21 cellular contexts compared by ENCODE assay signal in genomic region chr17:71320009-71320796, GRCh38.
DNase-seq lines count a peak whose midpoint lies in the region; ATAC-seq, FAIRE-seq and TF ChIP-seq lines count a peak whose summit lies in the region.
"Had no signal": no experiment of that assay in that cellular context is flagged by ENCODE, and none has a peak within 500 bp of the region (broad histone marks: within the 10 kb centered on the region; RNA-seq: fewer than 3 reads in every experiment).

No MANE protein-coding gene starts in this region.

- H3K4me1 ChIP-seq in mucosa of descending colon (ENCODE audit: low read depth) (no peaks in the 10 kb centered on the region), right cardiac atrium (ENCODE audit: control insufficient read depth, insufficient read depth, low read length) (no peaks in the 10 kb centered on the region)
- H3K4me1 ChIP-seq: BLaER1 treated with 17β-estradiol and CSF1 and Interleukin-3, amounts not matched to agents 10 nM and 100 nM; Caco-2 had no signal

- TF ChIP-seq CTCF in mucosa of descending colon (IDR thresholded peaks at IDR 0.05): no peak

- no peaks in the 10 kb centered on the region for H3K4me1 Mint-ChIP-seq in activated T-cell treated with anti-CD3 and anti-CD28 coated beads, Interleukin-2, amount 50 U/mL, for 4 hours (ENCODE audit: low read depth)
- H3K4me1 Mint-ChIP-seq: B cell had no signal

- H3K9me3 ChIP-seq in mucosa of descending colon: no peaks in the 10 kb centered on the region
- H3K9me3 ChIP-seq in right cardiac atrium (ENCODE audit: control insufficient read depth, low read length): no peaks in the 10 kb centered on the region
- H3K9me3 ChIP-seq: A549; BLaER1 treated with 17β-estradiol and CSF1 and Interleukin-3, amounts not matched to agents 10 nM and 100 nM; Caco-2 had no signal

- H3K27me3 Mint-ChIP-seq in activated T-cell treated with anti-CD3 and anti-CD28 coated beads, Interleukin-2, amount 50 U/mL, for 4 hours (ENCODE audit: low read depth): no peaks in the 10 kb centered on the region
- H3K27me3 Mint-ChIP-seq: B cell; CD4-positive, alpha-beta T cell had no signal

- H3K4me3 ChIP-seq in mucosa of descending colon: no peak overlapping the region
- H3K4me3 ChIP-seq in right cardiac atrium (ENCODE audit: low read length): no peak overlapping the region
- H3K4me3 ChIP-seq: A549; BLaER1 treated with 17β-estradiol and CSF1 and Interleukin-3, amounts not matched to agents 10 nM and 100 nM had no signal

- no peaks in the 10 kb centered on the region for H3K36me3 Mint-ChIP-seq in activated T-cell treated with anti-CD3 and anti-CD28 coated beads, Interleukin-2, amount 50 U/mL, for 4 hours (ENCODE audit: insufficient read depth)
- H3K36me3 Mint-ChIP-seq: CD8-positive, alpha-beta T cell had no signal

- intact Hi-C loops in mucosa of descending colon (cut with DNase I, micrococcal nuclease): no loop called here
- intact Hi-C loops in right cardiac atrium (cut with DNase I): no loop called here

- ATAC-seq in esophagus mucosa: peak; percentile 73
- peak; percentile 60 for ATAC-seq in mucosa of descending colon
- no peak for ATAC-seq in activated T-cell treated with anti-CD3 and anti-CD28 coated beads, Interleukin-2, amount 50 U/mL, for 4 hours
- ATAC-seq in right cardiac atrium: no peak
- ATAC-seq: A549; CD8-positive, alpha-beta T cell had no signal

- no peak for DNase-seq in GM18507 (ENCODE audit: extremely low spot score, insufficient read length, low read depth)
- peak in 1 of 3 donors; percentile 8 for DNase-seq in mucosa of descending colon
- DNase-seq in activated T-cell treated with anti-CD3 and anti-CD28 coated beads, Interleukin-2, amount 50 U/mL, for 4 hours: no peak
- no peak for DNase-seq in right cardiac atrium
- DNase-seq: AML-193; Caco-2; Calu3; CD4-positive, alpha-beta T cell; CD8-positive, alpha-beta T cell; DMS79 treated with DMSO at 0.1 percent for 48 hours; GF-D8 had no signal

- no peak overlapping the region for H3K4me3 Mint-ChIP-seq in activated T-cell treated with anti-CD3 and anti-CD28 coated beads, Interleukin-2, amount 50 U/mL, for 4 hours
- H3K4me3 Mint-ChIP-seq: B cell; CD4-positive, alpha-beta T cell; CD8-positive, alpha-beta T cell had no signal

- no peak overlapping the region for H3K27ac ChIP-seq in right cardiac atrium (ENCODE audit: low read length)
- H3K27ac ChIP-seq: 22Rv1; A549; BLaER1 treated with 17β-estradiol and CSF1 and Interleukin-3, amounts not matched to agents 10 nM and 100 nM; C4-2B had no signal

- peaks cover 3% of the 10 kb centered on the region for H3K9me3 Mint-ChIP-seq in activated T-cell treated with anti-CD3 and anti-CD28 coated beads, Interleukin-2, amount 50 U/mL, for 4 hours

- 78% methylated on average over 6 of the region's 6 CpGs for WGBS in right cardiac atrium

- peak; percentile 5 for FAIRE-seq in GM18507 (lab: Jason Lieb, UNC)
- FAIRE-seq: A549, D721Med, G401.6, GM12891, GM19239 had no signal

- H3K36me3 ChIP-seq in mucosa of descending colon (ENCODE audit: low read depth): no peaks in the 10 kb centered on the region
- H3K36me3 ChIP-seq: BLaER1 treated with 17β-estradiol and CSF1 and Interleukin-3, amounts not matched to agents 10 nM and 100 nM had no signal

- H3K27me3 ChIP-seq in right cardiac atrium (ENCODE audit: control insufficient read depth, insufficient read depth): no peaks in the 10 kb centered on the region
- H3K27me3 ChIP-seq: BLaER1 treated with 17β-estradiol and CSF1 and Interleukin-3, amounts not matched to agents 10 nM and 100 nM had no signal

Comparison
In these comparisons a context has a peak if more than half of its experiments do, and no peak if none do; other contexts are left out.
1. ATAC-seq: peak in esophagus mucosa (single experiment) and mucosa of descending colon (single experiment); none in activated T-cell treated with anti-CD3 and anti-CD28 coated beads, Interleukin-2, amount 50 U/mL, for 4 hours (0 of 2) and right cardiac atrium (0 of 2).